In genomic region chr14:56815301-56815700, GRCh38 we compare ENCODE assay signal across 17 cellular contexts. TPM values are rescaled to one million over a fixed set of nuclear protein-coding genes. Genes with fewer than 3 reads are reported as not detected.
DNase-seq lines count a peak whose midpoint lies in the region; ATAC-seq, FAIRE-seq and TF ChIP-seq lines count a peak whose summit lies in the region.
"Had no signal": no experiment of that assay in that cellular context is flagged by ENCODE, and none has a peak within 500 bp of the region (broad histone marks: within the 10 kb centered on the region; RNA-seq: fewer than 3 reads in every experiment).

No MANE protein-coding gene starts in this region.

- H3K27ac ChIP-seq in GM23338 (ENCODE audit: low read depth) (no peak overlapping the region), WERI-Rb-1 (peak overlapping the region; percentile 96)
- H3K27ac ChIP-seq: C4-2B had no signal

- H3K4me1 Mint-ChIP-seq in GM23338: peaks cover 54% of the 10 kb centered on the region

- H3K36me3 ChIP-seq in GM23338 (ENCODE audit: insufficient read depth): no peaks in the 10 kb centered on the region
- peaks cover 54% of the 10 kb centered on the region for H3K36me3 ChIP-seq in WERI-Rb-1
- H3K36me3 ChIP-seq: BE2C had no signal

- H3K27me3 ChIP-seq in GM23338 (ENCODE audit: insufficient read depth) (peaks cover 100% of the 10 kb centered on the region), WERI-Rb-1 (ENCODE audit: insufficient read depth, low read depth, severe bottlenecking) (no peaks in the 10 kb centered on the region)

- no peak overlapping the region for H3K27ac Mint-ChIP-seq in GM23338
- H3K27ac Mint-ChIP-seq: CD4-positive, alpha-beta memory T cell had no signal

- H3K4me2 ChIP-seq in GM23338: peak overlapping the region; percentile 82

- peaks cover 90% of the 10 kb centered on the region for H3K27me3 Mint-ChIP-seq in GM23338 (ENCODE audit: insufficient read depth, low read depth, poor library complexity)

- peak overlapping the region; percentile 23; the same call in 1 of the 3 replicates for H3K4me3 Mint-ChIP-seq in GM23338
- H3K4me3 Mint-ChIP-seq: CD4-positive, alpha-beta memory T cell had no signal

- H3K9me3 Mint-ChIP-seq in GM23338: no peaks in the 10 kb centered on the region

- peaks cover 64% of the 10 kb centered on the region for H3K4me1 ChIP-seq in GM23338 (ENCODE audit: insufficient read depth)
- H3K4me1 ChIP-seq: BE2C had no signal

- ATAC-seq in GM23338 (no peak), GM21619 (IDR thresholded peaks at IDR 0.05; ENCODE audit: unreplicated experiment) (no peak)
- ATAC-seq: HCT116, HepG2 had no signal

- H3K79me2 ChIP-seq in GM23338 (replicated peaks; ENCODE audit: insufficient read depth): no peaks in the 10 kb centered on the region

- H4K20me1 ChIP-seq in GM23338 (replicated peaks; ENCODE audit: insufficient read depth): no peaks in the 10 kb centered on the region

- TF ChIP-seq CTCF in GM23338 (conservative IDR thresholded peaks at IDR 0.05; ENCODE audit: low read depth in 2 of 2) (no peak), WERI-Rb-1 (IDR thresholded peaks at IDR 0.05; ENCODE audit: low read depth, low read length) (no peak)

- DNase-seq in GM23338 (ENCODE audit: low spot score): no peak
- no peak for DNase-seq in WERI-Rb-1
- no peak for DNase-seq in hippocampal formation (lab: John Stamatoyannopoulos, UW)
- DNase-seq in stimulated activated CD4-positive, alpha-beta T cell treated with anti-CD3 and anti-CD28 coated beads, Interleukin-12 subunit alpha, Interleukin-12 subunit beta, amount 100 ng/mL, for 4 hours: no peak
- no peak for DNase-seq in NCI-H146 (lab: John Stamatoyannopoulos, UW)
- DNase-seq: BE2C; CD4-positive, alpha-beta memory T cell; DMS79 had no signal

- H3K4me3 ChIP-seq in GM23338: no peak overlapping the region
- peak overlapping the region; percentile 99 for H3K4me3 ChIP-seq in WERI-Rb-1 (ENCODE audit: low read depth, low read length)

- H3F3A ChIP-seq in GM23338 (replicated peaks; ENCODE audit: low read depth): peaks cover 14% of the 10 kb centered on the region; the same call in 1 of the 2 replicates

- no peak overlapping the region for H2AFZ ChIP-seq in GM23338

- no peaks in the 10 kb centered on the region for H3K9me3 ChIP-seq in WERI-Rb-1 (ENCODE audit: severe bottlenecking)
- H3K9me3 ChIP-seq: BE2C had no signal

- H3K36me3 Mint-ChIP-seq in GM23338 (ENCODE audit: low read depth): no peaks in the 10 kb centered on the region

- H3K9me2 ChIP-seq in GM23338 (ENCODE audit: insufficient read depth): no peaks in the 10 kb centered on the region

- peak; percentile 33 for FAIRE-seq in islet of Langerhans (lab: Jason Lieb, UNC)
- FAIRE-seq: A204.1, GM12891, HepG2 had no signal

TF ChIP-seq in GM23338, 12 proteins besides CTCF, POLR2A, EP300 and RAD21 (continues in another document):
- no peak for TF ChIP-seq ZNF462 (CRISPR knock-in tag; IDR thresholded peaks at IDR 0.05)
- TF ChIP-seq REST (IDR thresholded peaks at IDR 0.05; ENCODE audit: unreplicated experiment): no peak
- TF ChIP-seq ZNF114 (CRISPR knock-in tag; IDR thresholded peaks at IDR 0.05): no peak
- TF ChIP-seq STAT1 (IDR thresholded peaks at IDR 0.05; ENCODE audit: unreplicated experiment): no peak
- no peak for TF ChIP-seq ETS1 (IDR thresholded peaks at IDR 0.05)
- no peak for TF ChIP-seq EZH2phosphoT487 (IDR thresholded peaks at IDR 0.05; ENCODE audit: unreplicated experiment)
- TF ChIP-seq NANOG (IDR thresholded peaks at IDR 0.05; ENCODE audit: borderline replicate concordance): no peak
- no peak for TF ChIP-seq ZNF331 (CRISPR knock-in tag; IDR thresholded peaks at IDR 0.05; ENCODE audit: low read depth)

RNA-seq across cellular contexts. Expression of gene OTX2, which starts 5.0 kb away (rescaled TPM):
- total RNA-seq in GM23338 (2014; rRNA removed; shearing (Covaris generic)): 21.2 and 23.9 TPM in 2 replicates
- polyA plus RNA-seq in GM23338 (2016; fragmentation: Nextera tagmentation; extraction: Ambion mirVana): 13.6 and 16.5 TPM in 2 replicates
- total RNA-seq: CD4-positive, alpha-beta memory T cell; H4; HepG2 had no signal
- polyA plus RNA-seq: AG04450; CD4-positive, alpha-beta memory T cell; HepG2 had no signal
